ENCODE assay signal across 1 cellular context in the genomic region with DNA sequence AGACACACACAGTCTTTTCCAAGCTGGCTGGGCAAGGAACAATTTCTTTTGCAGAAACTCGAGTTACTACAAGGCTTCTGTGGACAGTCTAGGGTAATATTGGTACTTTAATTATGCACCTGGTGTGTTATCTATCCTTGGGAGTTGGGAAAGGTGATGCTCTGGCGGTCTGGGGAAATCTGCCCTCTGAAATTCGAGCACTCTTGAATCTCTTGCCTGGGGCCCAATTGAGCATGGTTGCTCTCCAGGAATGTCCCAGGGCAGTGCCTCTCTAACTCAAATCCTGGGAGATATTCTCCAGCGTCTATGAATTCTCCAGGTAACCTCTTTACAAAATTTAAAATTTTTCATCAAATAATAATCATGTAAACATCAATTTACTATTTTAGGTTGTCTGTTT.
TF ChIP-seq lines count a peak whose summit lies in the region.

No MANE protein-coding gene starts in this region.

TF ChIP-seq in GM23338, 12 proteins besides CTCF, POLR2A, EP300 and RAD21 (continued from another document):
- TF ChIP-seq, protein P1, sequence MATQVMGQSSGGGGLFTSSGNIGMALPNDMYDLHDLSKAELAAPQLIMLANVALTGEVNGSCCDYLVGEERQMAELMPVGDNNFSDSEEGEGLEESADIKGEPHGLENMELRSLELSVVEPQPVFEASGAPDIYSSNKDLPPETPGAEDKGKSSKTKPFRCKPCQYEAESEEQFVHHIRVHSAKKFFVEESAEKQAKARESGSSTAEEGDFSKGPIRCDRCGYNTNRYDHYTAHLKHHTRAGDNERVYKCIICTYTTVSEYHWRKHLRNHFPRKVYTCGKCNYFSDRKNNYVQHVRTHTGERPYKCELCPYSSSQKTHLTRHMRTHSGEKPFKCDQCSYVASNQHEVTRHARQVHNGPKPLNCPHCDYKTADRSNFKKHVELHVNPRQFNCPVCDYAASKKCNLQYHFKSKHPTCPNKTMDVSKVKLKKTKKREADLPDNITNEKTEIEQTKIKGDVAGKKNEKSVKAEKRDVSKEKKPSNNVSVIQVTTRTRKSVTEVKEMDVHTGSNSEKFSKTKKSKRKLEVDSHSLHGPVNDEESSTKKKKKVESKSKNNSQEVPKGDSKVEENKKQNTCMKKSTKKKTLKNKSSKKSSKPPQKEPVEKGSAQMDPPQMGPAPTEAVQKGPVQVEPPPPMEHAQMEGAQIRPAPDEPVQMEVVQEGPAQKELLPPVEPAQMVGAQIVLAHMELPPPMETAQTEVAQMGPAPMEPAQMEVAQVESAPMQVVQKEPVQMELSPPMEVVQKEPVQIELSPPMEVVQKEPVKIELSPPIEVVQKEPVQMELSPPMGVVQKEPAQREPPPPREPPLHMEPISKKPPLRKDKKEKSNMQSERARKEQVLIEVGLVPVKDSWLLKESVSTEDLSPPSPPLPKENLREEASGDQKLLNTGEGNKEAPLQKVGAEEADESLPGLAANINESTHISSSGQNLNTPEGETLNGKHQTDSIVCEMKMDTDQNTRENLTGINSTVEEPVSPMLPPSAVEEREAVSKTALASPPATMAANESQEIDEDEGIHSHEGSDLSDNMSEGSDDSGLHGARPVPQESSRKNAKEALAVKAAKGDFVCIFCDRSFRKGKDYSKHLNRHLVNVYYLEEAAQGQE (IDR thresholded peaks at IDR 0.05; ENCODE audit: unreplicated experiment): no peak
- TF ChIP-seq STAT1 (IDR thresholded peaks at IDR 0.05; ENCODE audit: unreplicated experiment): no peak
- TF ChIP-seq ZNF114 (CRISPR knock-in tag; IDR thresholded peaks at IDR 0.05): no peak
- TF ChIP-seq ZNF331 (CRISPR knock-in tag; IDR thresholded peaks at IDR 0.05; ENCODE audit: low read depth): no peak
- no peak for TF ChIP-seq POLR2AphosphoS5 (IDR thresholded peaks at IDR 0.05; ENCODE audit: low read depth)
- no peak for TF ChIP-seq NANOG (IDR thresholded peaks at IDR 0.05; ENCODE audit: borderline replicate concordance)
- TF ChIP-seq, protein P2, sequence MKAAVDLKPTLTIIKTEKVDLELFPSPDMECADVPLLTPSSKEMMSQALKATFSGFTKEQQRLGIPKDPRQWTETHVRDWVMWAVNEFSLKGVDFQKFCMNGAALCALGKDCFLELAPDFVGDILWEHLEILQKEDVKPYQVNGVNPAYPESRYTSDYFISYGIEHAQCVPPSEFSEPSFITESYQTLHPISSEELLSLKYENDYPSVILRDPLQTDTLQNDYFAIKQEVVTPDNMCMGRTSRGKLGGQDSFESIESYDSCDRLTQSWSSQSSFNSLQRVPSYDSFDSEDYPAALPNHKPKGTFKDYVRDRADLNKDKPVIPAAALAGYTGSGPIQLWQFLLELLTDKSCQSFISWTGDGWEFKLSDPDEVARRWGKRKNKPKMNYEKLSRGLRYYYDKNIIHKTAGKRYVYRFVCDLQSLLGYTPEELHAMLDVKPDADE (IDR thresholded peaks at IDR 0.05): no peak
- no peak for TF ChIP-seq CREB1 (CRISPR knock-in tag; IDR thresholded peaks at IDR 0.05; ENCODE audit: low read depth)
- TF ChIP-seq EZH2phosphoT487 (IDR thresholded peaks at IDR 0.05; ENCODE audit: unreplicated experiment): no peak
- no peak for TF ChIP-seq EZH2 (IDR thresholded peaks at IDR 0.05; ENCODE audit: low read depth, unreplicated experiment)
- TF ChIP-seq JUNB (IDR thresholded peaks at IDR 0.05; ENCODE audit: unreplicated experiment): no peak
